ENCODE assay signal across 8 cellular contexts in genomic region chr7:32958046-32959025, GRCh38. TPM values are rescaled to one million over a fixed set of nuclear protein-coding genes. Genes with fewer than 3 reads are reported as not detected.
DNase-seq lines count a peak whose midpoint lies in the region; ATAC-seq, FAIRE-seq and TF ChIP-seq lines count a peak whose summit lies in the region.

No MANE protein-coding gene starts in this region.

- H3K9me3 ChIP-seq in HAP-1 (no peaks in the 10 kb centered on the region), pancreas (no peaks in the 10 kb centered on the region)

- no peaks in the 10 kb centered on the region for H3K9me3 Mint-ChIP-seq in activated B cell treated with CpG ODN at 0.5 μM for 24 hours

- peaks cover 3% of the 10 kb centered on the region; the same call in 1 of the 2 replicates for H3K36me3 ChIP-seq in HAP-1 (replicated peaks)
- no peaks in the 10 kb centered on the region for H3K36me3 ChIP-seq in pancreas

- H3K27ac Mint-ChIP-seq in activated B cell treated with CpG ODN at 0.5 μM for 24 hours = no peak overlapping the region

- CTCF ChIA-PET in activated B cell treated with CpG ODN at 0.5 μM for 24 hours (lab: Charles Lee) = interaction anchor here (1.0 kb wide), 1 partner anchor 15 kb away, joined by 3 read pairs; no protein-coding TSS in a partner anchor

- H3K27me3 Mint-ChIP-seq in activated B cell treated with CpG ODN at 0.5 μM for 24 hours = peaks cover 25% of the 10 kb centered on the region

- H3K4me1 Mint-ChIP-seq in activated B cell treated with CpG ODN at 0.5 μM for 24 hours = peaks cover 7% of the 10 kb centered on the region

- H3K4me1 ChIP-seq in HAP-1 (peaks cover 4% of the 10 kb centered on the region), pancreas (no peaks in the 10 kb centered on the region)

- H3K36me3 Mint-ChIP-seq in activated B cell treated with CpG ODN at 0.5 μM for 24 hours (ENCODE audit: low read depth) = no peaks in the 10 kb centered on the region

- intact Hi-C loops in activated B cell treated with CpG ODN at 0.5 μM for 24 hours (cut with micrococcal nuclease) (no loop called here), Right ventricle myocardium inferior (cut with DNase I) (loop anchor here (5.0 kb wide), 3 partner anchors 66 to 466 kb away; partner anchors contain the start of genes KBTBD2, LSM5 and NT5C3A), pancreas (cut with DNase I) (loop anchor here in 1 of 3 donors (10.0 kb wide), 1 partner anchor 106 kb away; the partner anchor contains the start of gene NT5C3A)

- peak overlapping the region; percentile 67 to 89 (median 81) for H3K27ac ChIP-seq in pancreas

- DNase-seq in AG09309 (ENCODE audit: low read depth) (no peak), HAP-1 (ENCODE audit: low spot score in 2 of 2) (peak; percentile 49 to 71), activated B cell treated with CpG ODN at 0.5 μM for 24 hours (no peak), Right ventricle myocardium inferior (ENCODE audit: missing footprints) (peak; percentile 77), pancreas (peak in 2 of 6 donors; percentile 13 to 16), kidney glomerular epithelial cell (lab: John Stamatoyannopoulos, UW) (no peak), germinal center (ENCODE audit: low spot score) (no peak)

- no peak for FAIRE-seq in pancreas (lab: Jason Lieb, UNC)

- TF ChIP-seq CTCF in AG09309 (IDR thresholded peaks at IDR 0.05; ENCODE audit: control insufficient read depth, insufficient read depth, low read depth, low read length, missing control alignments) (no peak), activated B cell treated with CpG ODN at 0.5 μM for 24 hours (IDR thresholded peaks at IDR 0.05) (no peak), pancreas (IDR thresholded peaks at IDR 0.05) (no peak)

- H3K4me3 Mint-ChIP-seq in activated B cell treated with CpG ODN at 0.5 μM for 24 hours = peak overlapping the region; percentile 75

- ATAC-seq in activated B cell treated with CpG ODN at 0.5 μM for 24 hours (ENCODE audit: low read depth) (no peak), Right ventricle myocardium inferior (peak; percentile 35), pancreas (peak; percentile 11 to 43 (median 26)), GM21515 (IDR thresholded peaks at IDR 0.05; ENCODE audit: unreplicated experiment) (no peak)

- no peaks in the 10 kb centered on the region for H3K27me3 ChIP-seq in HAP-1 (ENCODE audit: low read depth)
- H3K27me3 ChIP-seq in pancreas = no peaks in the 10 kb centered on the region

- POLR2A ChIA-PET in activated B cell treated with CpG ODN at 0.5 μM for 24 hours (lab: Charles Lee) = no interaction called here

- WGBS in pancreas, 2 donors = 21 to 31% methylated on average over 26 of the region's 26 CpGs

- in situ Hi-C loops in HAP-1 (cut with MboI; ENCODE audit: low sequenced_read_pairs) = no loop called here

- H3K4me3 ChIP-seq in AG09309 (ENCODE audit: control insufficient read depth, low read depth, low read length) (peak overlapping the region; percentile 86), HAP-1 (peak overlapping the region; percentile 69), pancreas (peak overlapping the region; percentile 73 to 100 (median 92))

RNA-seq across cellular contexts. Expression of gene FKBP9, which starts 1.1 kb away (rescaled TPM):
- total RNA-seq in activated B cell treated with CpG ODN at 0.5 μM for 24 hours (0.51 and 0.69 TPM in 2 replicates), Right ventricle myocardium inferior (124 TPM), pancreas (10 to 100 TPM; 44.1 to 82.4 (median 54.8) TPM)
- 10 to 100 TPM; 20.0 to 20.8 TPM for polyA plus RNA-seq in pancreas

Comparison
In these comparisons a context has a peak if more than half of its experiments do, and no peak if none do; other contexts are left out.
1. DNase-seq: peak in HAP-1 (2 of 2) and Right ventricle myocardium inferior (single experiment); none in AG09309 (single experiment), activated B cell treated with CpG ODN at 0.5 μM for 24 hours (single experiment), kidney glomerular epithelial cell (single experiment) and germinal center (single experiment).
2. ATAC-seq: peak in Right ventricle myocardium inferior (single experiment) and pancreas (4 of 4); none in activated B cell treated with CpG ODN at 0.5 μM for 24 hours (single experiment) and GM21515 (single experiment).
3. RNA of gene FKBP9, which starts 1.1 kb away (total RNA-seq): 124 TPM in Right ventricle myocardium inferior (single experiment) and 44.1 to 82.4 TPM in pancreas; 0.51 to 0.69 TPM in activated B cell treated with CpG ODN at 0.5 μM for 24 hours; every median in the first group is over 10 times any median in the second.
4. Peak in every context shown above with its lines, with median percentiles within 50 percentile points of each other: H3K4me3 ChIP-seq.